ENCODE assay signal across 25 cellular contexts in genomic region chr12:114316076-114316475, GRCh38.
DNase-seq lines count a peak whose midpoint lies in the region; ATAC-seq, FAIRE-seq and TF ChIP-seq lines count a peak whose summit lies in the region.
"Had no signal": no experiment of that assay in that cellular context is flagged by ENCODE, and none has a peak within 500 bp of the region (broad histone marks: within the 10 kb centered on the region; RNA-seq: fewer than 3 reads in every experiment).

No MANE protein-coding gene starts in this region.

- no peak for TF ChIP-seq CTCF in AG09309 (IDR thresholded peaks at IDR 0.05; ENCODE audit: control insufficient read depth, insufficient read depth, low read depth, low read length, missing control alignments)
- TF ChIP-seq CTCF in astrocyte (IDR thresholded peaks at IDR 0.05; ENCODE audit: insufficient read depth, low read depth, low read length) = no peak

- H3K27ac Mint-ChIP-seq in astrocyte (ENCODE audit: unreplicated experiment) = no peak overlapping the region
- H3K27ac Mint-ChIP-seq in T-helper 17 cell = no peak overlapping the region
- no peak overlapping the region for H3K27ac Mint-ChIP-seq in activated T-cell treated with anti-CD3 and anti-CD28 coated beads, Interleukin-2, amount 50 U/mL, for 72 hours
- H3K27ac Mint-ChIP-seq: activated naive CD4-positive, alpha-beta T cell treated with anti-CD3 and anti-CD28 coated beads, Interleukin-2, amount 10 ng/mL, durations not matched to agents 7 days and 5 days; memory B cell; neural progenitor cell; T-helper 2 cell treated with Interferon-gamma antibody and Interleukin-4, amounts not matched to agents 5 μg/mL and 100 μg/mL, for 36 hours had no signal

- H3K4me1 ChIP-seq in astrocyte (ENCODE audit: insufficient read depth, low read length) = peaks cover 12% of the 10 kb centered on the region
- H3K4me1 ChIP-seq: BLaER1, gastrocnemius medialis, neural progenitor cell, Peyer's patch had no signal

- peak overlapping the region; percentile 49 for H3K27ac ChIP-seq in astrocyte (ENCODE audit: low read depth, low read length)
- H3K27ac ChIP-seq: BLaER1, gastrocnemius medialis, neural progenitor cell, Peyer's patch had no signal

- H3K4me1 Mint-ChIP-seq in astrocyte (ENCODE audit: low read depth, unreplicated experiment) (peaks cover 5% of the 10 kb centered on the region), T-helper 17 cell (no peaks in the 10 kb centered on the region)
- H3K4me1 Mint-ChIP-seq in activated T-cell treated with anti-CD3 and anti-CD28 coated beads, Interleukin-2, amount 50 U/mL, for 72 hours (ENCODE audit: low read depth) = no peaks in the 10 kb centered on the region
- H3K4me1 Mint-ChIP-seq: activated naive CD4-positive, alpha-beta T cell treated with anti-CD3 and anti-CD28 coated beads, Interleukin-2, amount 10 ng/mL, durations not matched to agents 7 days and 5 days; memory B cell; neural progenitor cell had no signal

- no peaks in the 10 kb centered on the region for H4K20me1 ChIP-seq in astrocyte (ENCODE audit: insufficient read depth, low read length)
- H4K20me1 ChIP-seq: BLaER1 had no signal

- peak overlapping the region; percentile 72 for H3K4me2 ChIP-seq in astrocyte (ENCODE audit: low read length)
- H3K4me2 ChIP-seq: BLaER1, neural progenitor cell had no signal

- ATAC-seq in T-helper 17 cell = no peak
- no peak for ATAC-seq in activated T-cell treated with anti-CD3 and anti-CD28 coated beads, Interleukin-2, amount 50 U/mL, for 72 hours (replicated peaks in 1 of 2)
- ATAC-seq: gastrocnemius medialis had no signal

- no peaks in the 10 kb centered on the region for H3K27me3 Mint-ChIP-seq in astrocyte (ENCODE audit: low read depth, unreplicated experiment)
- H3K27me3 Mint-ChIP-seq in T-helper 17 cell = no peaks in the 10 kb centered on the region
- peaks cover 10% of the 10 kb centered on the region for H3K27me3 Mint-ChIP-seq in activated T-cell treated with anti-CD3 and anti-CD28 coated beads, Interleukin-2, amount 50 U/mL, for 72 hours (ENCODE audit: low read depth)
- H3K27me3 Mint-ChIP-seq: activated naive CD4-positive, alpha-beta T cell treated with anti-CD3 and anti-CD28 coated beads, Interleukin-2, amount 10 ng/mL, durations not matched to agents 7 days and 5 days; memory B cell had no signal

- H2AFZ ChIP-seq in astrocyte (ENCODE audit: low read depth, low read length) = no peak overlapping the region
- H2AFZ ChIP-seq: neural progenitor cell had no signal

- DNase-seq in AG09309 (ENCODE audit: low read depth) = peak; percentile 52
- peak; percentile 18 for DNase-seq in HS-5 (ENCODE audit: low read depth)
- DNase-seq in astrocyte (ENCODE audit: low read depth) = peak; percentile 85
- DNase-seq in iPS-NIHi7 (ENCODE audit: extremely low spot score) = peak; percentile 17
- no peak for DNase-seq in ecto neural progenitor cell (ENCODE audit: low spot score)
- DNase-seq in epidermal melanocyte (ENCODE audit: insufficient read length, low spot score) = no peak
- no peak for DNase-seq in T-helper 17 cell
- no peak for DNase-seq in activated T-cell treated with anti-CD3 and anti-CD28 coated beads, Interleukin-2, amount 50 U/mL, for 72 hours
- DNase-seq: activated CD8-positive, alpha-beta memory T cell treated with anti-CD3 and anti-CD28 coated beads, Interleukin-2, amount 50 U/mL, for 48 hours; activated naive CD4-positive, alpha-beta T cell treated with anti-CD3 and anti-CD28 coated beads, Interleukin-2, amount 10 ng/mL, durations not matched to agents 7 days and 5 days; caudate nucleus; DMS153; effector CD4-positive, alpha-beta T cell; gastrocnemius medialis; GOT3; NCI-H187; NCI-H748 treated with DMSO at 0.1 percent for 48 hours; Peyer's patch; retina; stimulated activated CD4-positive, alpha-beta T cell treated with anti-CD3 and anti-CD28 coated beads, Interleukin-1b, Interleukin-23, amount 100 ng/mL, for 48 hours; substantia nigra had no signal

- H3K27me3 ChIP-seq in astrocyte (ENCODE audit: insufficient read depth, low read length) = no peaks in the 10 kb centered on the region
- H3K27me3 ChIP-seq: BLaER1, gastrocnemius medialis, neural progenitor cell, Peyer's patch had no signal

- no peaks in the 10 kb centered on the region for H3K9me3 ChIP-seq in astrocyte (ENCODE audit: insufficient read depth, low read depth, low read length)
- H3K9me3 ChIP-seq in T-helper 17 cell (ENCODE audit: control insufficient read depth, low read length, poor library complexity, severe bottlenecking) = no peaks in the 10 kb centered on the region
- H3K9me3 ChIP-seq: BLaER1, gastrocnemius medialis, Peyer's patch had no signal

- peaks cover 2% of the 10 kb centered on the region for H3K9me3 Mint-ChIP-seq in astrocyte (ENCODE audit: unreplicated experiment)
- H3K9me3 Mint-ChIP-seq in activated T-cell treated with anti-CD3 and anti-CD28 coated beads, Interleukin-2, amount 50 U/mL, for 72 hours = no peaks in the 10 kb centered on the region
- H3K9me3 Mint-ChIP-seq: activated naive CD4-positive, alpha-beta T cell treated with anti-CD3 and anti-CD28 coated beads, Interleukin-2, amount 10 ng/mL, durations not matched to agents 7 days and 5 days; memory B cell; neural progenitor cell; T-helper 2 cell treated with Interferon-gamma antibody and Interleukin-4, amounts not matched to agents 5 μg/mL and 100 μg/mL, for 36 hours had no signal

- no peaks in the 10 kb centered on the region for H3K79me2 ChIP-seq in astrocyte (ENCODE audit: insufficient read depth, low read length)

- H3K9ac ChIP-seq in astrocyte (ENCODE audit: low read length) = no peak overlapping the region
- H3K9ac ChIP-seq: BLaER1, neural progenitor cell had no signal

- H3K4me3 Mint-ChIP-seq in astrocyte (ENCODE audit: unreplicated experiment) (no peak overlapping the region), T-helper 17 cell (no peak overlapping the region)
- no peak overlapping the region for H3K4me3 Mint-ChIP-seq in activated T-cell treated with anti-CD3 and anti-CD28 coated beads, Interleukin-2, amount 50 U/mL, for 72 hours
- H3K4me3 Mint-ChIP-seq: activated naive CD4-positive, alpha-beta T cell treated with anti-CD3 and anti-CD28 coated beads, Interleukin-2, amount 10 ng/mL, durations not matched to agents 7 days and 5 days; memory B cell; neural progenitor cell; T-helper 2 cell treated with Interferon-gamma antibody and Interleukin-4, amounts not matched to agents 5 μg/mL and 100 μg/mL, for 36 hours had no signal

- H3K36me3 Mint-ChIP-seq in astrocyte (ENCODE audit: low read depth, unreplicated experiment) = no peaks in the 10 kb centered on the region
- no peaks in the 10 kb centered on the region for H3K36me3 Mint-ChIP-seq in T-helper 17 cell (ENCODE audit: low read depth)
- no peaks in the 10 kb centered on the region for H3K36me3 Mint-ChIP-seq in activated T-cell treated with anti-CD3 and anti-CD28 coated beads, Interleukin-2, amount 50 U/mL, for 72 hours (ENCODE audit: insufficient read depth in 2 of 2)
- H3K36me3 Mint-ChIP-seq: activated naive CD4-positive, alpha-beta T cell treated with anti-CD3 and anti-CD28 coated beads, Interleukin-2, amount 10 ng/mL, durations not matched to agents 7 days and 5 days; memory B cell; neural progenitor cell had no signal

- FAIRE-seq in astrocyte (lab: Jason Lieb, UNC) = peak; percentile 58

- H3K36me3 ChIP-seq in astrocyte (ENCODE audit: insufficient read depth, low read length) = no peaks in the 10 kb centered on the region
- H3K36me3 ChIP-seq: BLaER1, gastrocnemius medialis, neural progenitor cell, Peyer's patch had no signal

- H3K4me3 ChIP-seq in AG09309 (ENCODE audit: control insufficient read depth, low read depth, low read length) (no peak overlapping the region), astrocyte (ENCODE audit: insufficient read depth, low read depth, low read length) (no peak overlapping the region)
- H3K4me3 ChIP-seq: BLaER1, gastrocnemius medialis, neural progenitor cell, Peyer's patch had no signal

Comparison
In these comparisons a context has a peak if more than half of its experiments do, and no peak if none do; other contexts are left out.
1. DNase-seq: peak in AG09309 (single experiment), HS-5 (single experiment), astrocyte (single experiment) and iPS-NIHi7 (single experiment); none in ecto neural progenitor cell (single experiment), epidermal melanocyte (single experiment), T-helper 17 cell (0 of 3) and activated T-cell treated with anti-CD3 and anti-CD28 coated beads, Interleukin-2, amount 50 U/mL, for 72 hours (0 of 2).